Comparison of ENCODE assay signal across 3 cellular contexts in the genomic region with DNA sequence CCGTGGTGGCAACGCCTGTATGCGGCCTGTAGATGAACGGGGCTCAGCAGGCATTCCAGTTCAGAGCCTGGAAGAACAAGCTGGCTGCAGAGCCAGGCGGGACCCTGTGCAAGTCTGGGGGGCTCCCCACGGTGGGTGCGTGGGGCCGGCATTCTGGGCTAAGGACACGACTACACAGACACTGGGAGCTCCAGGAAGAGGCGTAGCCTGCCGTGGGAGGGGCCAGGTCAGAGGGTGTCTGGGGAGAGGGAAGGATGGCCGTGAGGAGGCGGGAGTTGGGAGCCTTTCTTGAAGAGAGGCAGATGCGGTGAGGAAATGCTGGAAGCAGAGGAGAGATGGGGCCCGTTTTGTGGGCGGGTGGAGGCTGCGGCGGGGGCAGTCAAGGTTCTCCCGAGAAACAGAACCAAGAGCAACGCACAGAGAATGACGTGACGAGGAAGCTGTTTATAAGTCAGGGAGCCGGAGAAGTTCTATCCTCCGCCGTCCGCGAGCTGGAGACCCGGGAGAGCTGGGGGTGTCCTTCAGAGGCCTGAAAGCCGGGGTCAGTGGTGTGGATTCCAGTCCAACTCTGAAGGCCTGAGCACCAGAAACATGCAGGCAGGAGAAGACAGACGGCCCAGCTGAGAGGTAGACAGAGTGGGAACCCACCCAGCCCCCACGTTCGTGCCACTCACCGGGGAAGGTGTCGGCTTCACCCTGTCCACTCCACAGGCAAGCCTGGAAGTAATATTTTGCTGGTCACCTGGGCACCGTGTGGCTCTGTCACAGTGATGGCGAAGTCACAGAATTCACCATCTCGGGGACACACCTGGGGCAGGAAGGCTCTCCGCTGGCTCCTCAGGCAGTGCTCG.
TF ChIP-seq lines count a peak whose summit lies in the region.

No MANE protein-coding gene starts in this region.

TF ChIP-seq in SK-N-SH, 30 proteins besides CTCF, POLR2A, EP300 and RAD21:
- TF ChIP-seq GATA2 (CRISPR knock-in tag; IDR thresholded peaks at IDR 0.05) (no peak), TEAD4 (IDR thresholded peaks at IDR 0.05; ENCODE audit: borderline replicate concordance, insufficient read depth) (no peak), TCF12 (IDR thresholded peaks at IDR 0.05) (no peak), NFIC (IDR thresholded peaks at IDR 0.05; ENCODE audit: borderline replicate concordance) (no peak), RXRA (IDR thresholded peaks at IDR 0.05; ENCODE audit: borderline replicate concordance, low read depth) (no peak), TAF1 (IDR thresholded peaks at IDR 0.05; ENCODE audit: borderline replicate concordance, low read depth, low read length) (no peak), ELF1 (IDR thresholded peaks at IDR 0.05) (no peak), ZBTB33 (IDR thresholded peaks at IDR 0.05; ENCODE audit: borderline replicate concordance, low read depth) (no peak), CHD2 (IDR thresholded peaks at IDR 0.05; ENCODE audit: low read length, partially characterized antibody) (no peak), EZH2phosphoT487 (IDR thresholded peaks at IDR 0.05; ENCODE audit: borderline replicate concordance, low read depth) (no peak), FOSL2 (IDR thresholded peaks at IDR 0.05; ENCODE audit: borderline replicate concordance, low read depth) (no peak), RCOR1 (IDR thresholded peaks at IDR 0.05; ENCODE audit: low read length) (no peak), YY1 (IDR thresholded peaks at IDR 0.05; ENCODE audit: low read depth) (no peak), SIN3A (IDR thresholded peaks at IDR 0.05; ENCODE audit: borderline replicate concordance, low read depth, low read length) (no peak), GABPA (IDR thresholded peaks at IDR 0.05; ENCODE audit: low read depth) (no peak)
- TF ChIP-seq, protein P1, sequence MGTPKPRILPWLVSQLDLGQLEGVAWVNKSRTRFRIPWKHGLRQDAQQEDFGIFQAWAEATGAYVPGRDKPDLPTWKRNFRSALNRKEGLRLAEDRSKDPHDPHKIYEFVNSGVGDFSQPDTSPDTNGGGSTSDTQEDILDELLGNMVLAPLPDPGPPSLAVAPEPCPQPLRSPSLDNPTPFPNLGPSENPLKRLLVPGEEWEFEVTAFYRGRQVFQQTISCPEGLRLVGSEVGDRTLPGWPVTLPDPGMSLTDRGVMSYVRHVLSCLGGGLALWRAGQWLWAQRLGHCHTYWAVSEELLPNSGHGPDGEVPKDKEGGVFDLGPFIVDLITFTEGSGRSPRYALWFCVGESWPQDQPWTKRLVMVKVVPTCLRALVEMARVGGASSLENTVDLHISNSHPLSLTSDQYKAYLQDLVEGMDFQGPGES (IDR thresholded peaks at IDR 0.05; ENCODE audit: low read depth, low read length), result no peak
TF ChIP-seq in SK-N-SH: peak in this region for 0.

TF ChIP-seq in SK-N-SH treated with all-trans-retinoic acid at 6 μM for 48 hours, 23 proteins besides CTCF, POLR2A, EP300 and RAD21:
- TF ChIP-seq, protein P2, sequence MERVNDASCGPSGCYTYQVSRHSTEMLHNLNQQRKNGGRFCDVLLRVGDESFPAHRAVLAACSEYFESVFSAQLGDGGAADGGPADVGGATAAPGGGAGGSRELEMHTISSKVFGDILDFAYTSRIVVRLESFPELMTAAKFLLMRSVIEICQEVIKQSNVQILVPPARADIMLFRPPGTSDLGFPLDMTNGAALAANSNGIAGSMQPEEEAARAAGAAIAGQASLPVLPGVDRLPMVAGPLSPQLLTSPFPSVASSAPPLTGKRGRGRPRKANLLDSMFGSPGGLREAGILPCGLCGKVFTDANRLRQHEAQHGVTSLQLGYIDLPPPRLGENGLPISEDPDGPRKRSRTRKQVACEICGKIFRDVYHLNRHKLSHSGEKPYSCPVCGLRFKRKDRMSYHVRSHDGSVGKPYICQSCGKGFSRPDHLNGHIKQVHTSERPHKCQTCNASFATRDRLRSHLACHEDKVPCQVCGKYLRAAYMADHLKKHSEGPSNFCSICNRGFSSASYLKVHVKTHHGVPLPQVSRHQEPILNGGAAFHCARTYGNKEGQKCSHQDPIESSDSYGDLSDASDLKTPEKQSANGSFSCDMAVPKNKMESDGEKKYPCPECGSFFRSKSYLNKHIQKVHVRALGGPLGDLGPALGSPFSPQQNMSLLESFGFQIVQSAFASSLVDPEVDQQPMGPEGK (CRISPR knock-in tag; IDR thresholded peaks at IDR 0.05; ENCODE audit: borderline replicate concordance), result no peak
- TF ChIP-seq PPARA (CRISPR knock-in tag; IDR thresholded peaks at IDR 0.05; ENCODE audit: borderline replicate concordance) (no peak), TCF4 (CRISPR knock-in tag; IDR thresholded peaks at IDR 0.05; ENCODE audit: borderline replicate concordance) (no peak), TOX (CRISPR knock-in tag; IDR thresholded peaks at IDR 0.05; ENCODE audit: borderline replicate concordance) (no peak), CSDC2 (CRISPR knock-in tag; IDR thresholded peaks at IDR 0.05) (no peak), RARB (CRISPR knock-in tag; IDR thresholded peaks at IDR 0.05) (no peak), OSR1 (CRISPR knock-in tag; IDR thresholded peaks at IDR 0.05) (no peak), ZFP3 (CRISPR knock-in tag; IDR thresholded peaks at IDR 0.05) (no peak), ARNTL (CRISPR knock-in tag; IDR thresholded peaks at IDR 0.05; ENCODE audit: borderline replicate concordance, low read depth) (no peak), ZNF70 (CRISPR knock-in tag; IDR thresholded peaks at IDR 0.05) (no peak), ESRRG (CRISPR knock-in tag; IDR thresholded peaks at IDR 0.05) (no peak), ISL1 (CRISPR knock-in tag; IDR thresholded peaks at IDR 0.05) (no peak), ZNF8 (CRISPR knock-in tag; IDR thresholded peaks at IDR 0.05) (no peak), ZC3H10 (CRISPR knock-in tag; IDR thresholded peaks at IDR 0.05) (no peak), ZFP30 (CRISPR knock-in tag; IDR thresholded peaks at IDR 0.05) (no peak), GLIS3 (CRISPR knock-in tag; IDR thresholded peaks at IDR 0.05) (no peak), BACH2 (CRISPR knock-in tag; IDR thresholded peaks at IDR 0.05; ENCODE audit: borderline replicate concordance) (no peak), CSRNP3 (CRISPR knock-in tag; IDR thresholded peaks at IDR 0.05) (no peak)
- TF ChIP-seq, protein P3, sequence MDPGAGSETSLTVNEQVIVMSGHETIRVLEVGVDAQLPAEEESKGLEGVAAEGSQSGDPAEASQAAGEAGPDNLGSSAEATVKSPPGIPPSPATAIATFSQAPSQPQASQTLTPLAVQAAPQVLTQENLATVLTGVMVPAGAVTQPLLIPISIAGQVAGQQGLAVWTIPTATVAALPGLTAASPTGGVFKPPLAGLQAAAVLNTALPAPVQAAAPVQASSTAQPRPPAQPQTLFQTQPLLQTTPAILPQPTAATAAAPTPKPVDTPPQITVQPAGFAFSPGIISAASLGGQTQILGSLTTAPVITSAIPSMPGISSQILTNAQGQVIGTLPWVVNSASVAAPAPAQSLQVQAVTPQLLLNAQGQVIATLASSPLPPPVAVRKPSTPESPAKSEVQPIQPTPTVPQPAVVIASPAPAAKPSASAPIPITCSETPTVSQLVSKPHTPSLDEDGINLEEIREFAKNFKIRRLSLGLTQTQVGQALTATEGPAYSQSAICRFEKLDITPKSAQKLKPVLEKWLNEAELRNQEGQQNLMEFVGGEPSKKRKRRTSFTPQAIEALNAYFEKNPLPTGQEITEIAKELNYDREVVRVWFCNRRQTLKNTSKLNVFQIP (CRISPR knock-in tag; IDR thresholded peaks at IDR 0.05; ENCODE audit: borderline replicate concordance, low read depth), result no peak
- TF ChIP-seq, protein P4, sequence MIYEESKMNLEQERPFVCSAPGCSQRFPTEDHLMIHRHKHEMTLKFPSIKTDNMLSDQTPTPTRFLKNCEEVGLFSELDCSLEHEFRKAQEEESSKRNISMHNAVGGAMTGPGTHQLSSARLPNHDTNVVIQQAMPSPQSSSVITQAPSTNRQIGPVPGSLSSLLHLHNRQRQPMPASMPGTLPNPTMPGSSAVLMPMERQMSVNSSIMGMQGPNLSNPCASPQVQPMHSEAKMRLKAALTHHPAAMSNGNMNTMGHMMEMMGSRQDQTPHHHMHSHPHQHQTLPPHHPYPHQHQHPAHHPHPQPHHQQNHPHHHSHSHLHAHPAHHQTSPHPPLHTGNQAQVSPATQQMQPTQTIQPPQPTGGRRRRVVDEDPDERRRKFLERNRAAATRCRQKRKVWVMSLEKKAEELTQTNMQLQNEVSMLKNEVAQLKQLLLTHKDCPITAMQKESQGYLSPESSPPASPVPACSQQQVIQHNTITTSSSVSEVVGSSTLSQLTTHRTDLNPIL (CRISPR knock-in tag; IDR thresholded peaks at IDR 0.05; ENCODE audit: low read depth), result no peak

TF ChIP-seq in HCT116, 20 proteins besides CTCF, POLR2A, EP300 and RAD21:
- TF ChIP-seq ZBTB33 (IDR thresholded peaks at IDR 0.05; ENCODE audit: extremely low read depth, insufficient replicate concordance, low read length) (no peak), POLR2AphosphoS5 (IDR thresholded peaks at IDR 0.05; ENCODE audit: low read depth, low read length) (no peak), ZNF274 (IDR thresholded peaks at IDR 0.05; ENCODE audit: low read depth, low read length) (no peak), FOSL1 (IDR thresholded peaks at IDR 0.05; ENCODE audit: low read depth) (no peak), ZFX (IDR thresholded peaks at IDR 0.05) (no peak), SRF (IDR thresholded peaks at IDR 0.05; ENCODE audit: low read depth) (no peak), CBX3 (IDR thresholded peaks at IDR 0.05; ENCODE audit: low read depth) (no peak), EGR1 (IDR thresholded peaks at IDR 0.05; ENCODE audit: low read depth) (no peak), YY1 (IDR thresholded peaks at IDR 0.05; ENCODE audit: extremely low read depth, insufficient replicate concordance, low read depth, low read length) (no peak), EZH2 (IDR thresholded peaks at IDR 0.05) (no peak), EZH2phosphoT487 (IDR thresholded peaks at IDR 0.05; ENCODE audit: borderline replicate concordance) (no peak), SIN3A (IDR thresholded peaks at IDR 0.05; ENCODE audit: low read depth) (no peak), SP1 (IDR thresholded peaks at IDR 0.05; ENCODE audit: low read depth) (no peak), TCF7L2 (IDR thresholded peaks at IDR 0.05; ENCODE audit: borderline replicate concordance, extremely low read depth, insufficient read depth, insufficient read length) (no peak), ELF1 (IDR thresholded peaks at IDR 0.05; ENCODE audit: borderline replicate concordance, low read depth) (no peak), REST (IDR thresholded peaks at IDR 0.05; ENCODE audit: low read depth) (no peak), CEBPB (IDR thresholded peaks at IDR 0.05; ENCODE audit: low read depth) (no peak), MAX (IDR thresholded peaks at IDR 0.05) (no peak)
- TF ChIP-seq, protein P5, sequence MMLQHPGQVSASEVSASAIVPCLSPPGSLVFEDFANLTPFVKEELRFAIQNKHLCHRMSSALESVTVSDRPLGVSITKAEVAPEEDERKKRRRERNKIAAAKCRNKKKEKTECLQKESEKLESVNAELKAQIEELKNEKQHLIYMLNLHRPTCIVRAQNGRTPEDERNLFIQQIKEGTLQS (IDR thresholded peaks at IDR 0.05), result no peak
TF ChIP-seq in HCT116: peak in this region for 0.
